In genomic region chr1:196651637-196652215, GRCh38 we compare ENCODE assay signal across 8 cellular contexts. TPM values are rescaled to one million over a fixed set of nuclear protein-coding genes. Genes with fewer than 3 reads are reported as not detected.
A peak's percentile ranks its signal among the peaks of the same experiment; 100 is the strongest.
DNase-seq lines count a peak whose midpoint lies in the region; ATAC-seq, FAIRE-seq and TF ChIP-seq lines count a peak whose summit lies in the region.

CFH (plus strand) TSS chr1:196652043; CDS start chr1:196652118, 75 bp downstream.

- peak; percentile 32 for FAIRE-seq in pancreas (lab: Jason Lieb, UNC)

- intact Hi-C loops in esophagus muscularis mucosa (cut with DNase I): no loop called here
- intact Hi-C loops in pancreas (cut with DNase I): no loop called here

- H3K27ac ChIP-seq in esophagus muscularis mucosa (replicated peaks in 1 of 4) (peak within 1 kb of the TSS; percentile 1 to 42 (median 17)), pancreas (peak within 1 kb of the TSS in 1 of 4 donors; percentile 34)

- H3K9me3 ChIP-seq in esophagus muscularis mucosa: no peaks in the 10 kb centered on the region
- no peaks in the 10 kb centered on the region for H3K9me3 ChIP-seq in pancreas

- no peak for TF ChIP-seq EP300 in esophagus muscularis mucosa (IDR thresholded peaks at IDR 0.05)

- TF ChIP-seq POLR2A in esophagus muscularis mucosa (IDR thresholded peaks at IDR 0.05; ENCODE audit: low read depth): no peak

- H3K4me3 ChIP-seq in esophagus muscularis mucosa: peak within 1 kb of the TSS; percentile 15 to 52 (median 32)
- peak within 1 kb of the TSS in 1 of 4 donors; percentile 0 for H3K4me3 ChIP-seq in pancreas

- no peaks in the 10 kb centered on the region for H3K36me3 ChIP-seq in esophagus muscularis mucosa
- H3K36me3 ChIP-seq in pancreas: no peaks in the 10 kb centered on the region

- DNase-seq in DMS114 treated with DMSO at 0.1 percent for 48 hours (lab: John Stamatoyannopoulos, UW; ENCODE audit: unreplicated experiment) (peak; percentile 43), SIG-M5 treated with dmso at 0.1 percent for 504 hours (lab: John Stamatoyannopoulos, UW; ENCODE audit: unreplicated experiment) (peak; percentile 62), esophagus muscularis mucosa (ENCODE audit: extremely low spot score) (no peak), pancreas (no peak)
- no peak for DNase-seq in activated CD4-positive, CD25-positive, alpha-beta regulatory T cell (lab: John Stamatoyannopoulos, UW)
- no peak for DNase-seq in activated CD8-positive, alpha-beta memory T cell treated with anti-CD3 and anti-CD28 coated beads, Interleukin-2, amount 50 U/mL, for 48 hours

- H3K27me3 ChIP-seq in esophagus muscularis mucosa: no peaks in the 10 kb centered on the region
- peaks cover 0 to 8% (median 4%) of the 10 kb centered on the region in 4 donors for H3K27me3 ChIP-seq in pancreas

- H3K4me1 ChIP-seq in esophagus muscularis mucosa: no peaks in the 10 kb centered on the region
- peaks cover 0 to 4% (median 0%) of the 10 kb centered on the region in 3 donors for H3K4me1 ChIP-seq in pancreas

- ATAC-seq in pancreas: peak in 3 of 4 donors; percentile 46 to 69 (median 68)
- no peak for ATAC-seq in GM19452 (IDR thresholded peaks at IDR 0.05; ENCODE audit: unreplicated experiment)
- ATAC-seq in GM19455 (IDR thresholded peaks at IDR 0.05; ENCODE audit: unreplicated experiment): no peak

- TF ChIP-seq CTCF in esophagus muscularis mucosa (IDR thresholded peaks at IDR 0.05): no peak
- no peak for TF ChIP-seq CTCF in pancreas (IDR thresholded peaks at IDR 0.05)

- 31% methylated on average over 5 of the region's 5 CpGs for WGBS in esophagus muscularis mucosa
- WGBS in pancreas, 2 donors: 17 to 23% methylated on average over 5 of the region's 5 CpGs

RNA-seq across cellular contexts. Expression of gene CFH, which starts in this region (rescaled TPM):
- total RNA-seq in esophagus muscularis mucosa (10 to 100 TPM; 36.1 to 63.8 (median 53.1) TPM), pancreas (10 to 100 TPM in 3 of 6 donors, 1 to 10 TPM in 3; 4.0 to 25.7 (median 12.1) TPM)
- 1 to 10 TPM; 3.3 to 8.5 TPM for polyA plus RNA-seq in pancreas

Comparison
In these comparisons a context has a peak if more than half of its experiments do, and no peak if none do; other contexts are left out.
1. DNase-seq: peak in DMS114 treated with DMSO at 0.1 percent for 48 hours (single experiment) and SIG-M5 treated with dmso at 0.1 percent for 504 hours (single experiment); none in esophagus muscularis mucosa (single experiment), pancreas (0 of 6), activated CD4-positive, CD25-positive, alpha-beta regulatory T cell (0 of 4) and activated CD8-positive, alpha-beta memory T cell treated with anti-CD3 and anti-CD28 coated beads, Interleukin-2, amount 50 U/mL, for 48 hours (single experiment).
2. ATAC-seq: peak in pancreas (3 of 4); none in GM19452 (single experiment) and GM19455 (single experiment).